ENCODE assay signal across 10 cellular contexts in the genomic region with DNA sequence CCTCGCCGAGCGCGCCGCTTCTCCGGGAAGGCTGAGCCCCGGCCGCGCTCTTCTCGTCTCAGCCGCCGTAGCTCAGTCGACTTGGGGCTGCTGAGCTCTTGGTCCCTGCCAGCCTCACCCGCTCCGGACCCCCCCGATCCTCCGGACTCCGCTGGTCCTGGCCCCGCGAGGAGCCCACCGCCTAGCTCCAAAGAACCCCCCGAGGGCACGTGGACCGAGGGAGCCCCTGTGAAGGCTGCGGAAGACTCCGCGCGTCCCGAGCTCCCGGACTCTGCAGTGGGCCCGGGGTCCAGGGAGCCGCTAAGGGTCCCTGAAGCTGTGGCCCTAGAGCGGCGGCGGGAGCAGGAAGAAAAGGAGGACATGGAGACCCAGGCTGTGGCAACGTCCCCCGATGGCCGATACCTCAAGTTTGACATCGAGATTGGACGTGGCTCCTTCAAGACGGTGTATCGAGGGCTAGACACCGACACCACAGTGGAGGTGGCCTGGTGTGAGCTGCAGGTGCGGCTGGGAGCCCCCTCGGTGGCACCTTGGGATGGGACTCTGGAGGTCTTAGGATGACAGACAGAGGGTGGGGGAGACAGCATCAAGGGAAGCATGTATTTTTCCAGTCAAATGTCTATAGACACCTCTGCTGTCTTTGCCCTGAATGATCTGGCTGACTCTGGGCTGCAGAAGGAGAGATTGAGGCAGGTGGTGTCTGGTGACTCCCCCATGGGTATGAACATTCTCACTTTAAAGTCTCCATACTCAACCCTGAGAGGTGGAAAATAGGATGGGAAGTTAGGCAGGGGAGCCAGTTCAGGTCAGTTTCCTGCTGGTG. TPM values are rescaled to one million over a fixed set of nuclear protein-coding genes. Genes with fewer than 3 reads are reported as not detected.
DNase-seq lines count a peak whose midpoint lies in the region; ATAC-seq and TF ChIP-seq lines count a peak whose summit lies in the region.
"Had no signal": no experiment of that assay in that cellular context is flagged by ENCODE, and none has a peak within 500 bp of the region (broad histone marks: within the 10 kb centered on the region; RNA-seq: fewer than 3 reads in every experiment).

No MANE protein-coding gene starts in this region.

- H3K4me3 ChIP-seq in BLaER1, result 0 out of 2 replicates have a peak overlapping the region, but pooled peaks have one; percentile 18
- H3K4me3 ChIP-seq in Peyer's patch, result peak overlapping the region; percentile 21 to 58 (median 38)
- peak overlapping the region; percentile 70 for H3K4me3 ChIP-seq in fibroblast of pulmonary artery (replicated peaks; ENCODE audit: low read depth, low read length)

- H3K4me1 ChIP-seq in BLaER1 (peaks cover 11% of the 10 kb centered on the region; the same call in 1 of the 2 replicates), Peyer's patch (peaks cover 0 to 26% (median 4%) of the 10 kb centered on the region in 4 donors)

- H3K4me1 Mint-ChIP-seq in T-helper 17 cell, result peaks cover 26% of the 10 kb centered on the region

- no peak overlapping the region for H3K27ac Mint-ChIP-seq in T-helper 17 cell

- TF ChIP-seq CTCF in Peyer's patch (IDR thresholded peaks at IDR 0.05) (no peak), fibroblast of pulmonary artery (IDR thresholded peaks at IDR 0.05; ENCODE audit: low read length, missing control alignments) (no peak), omental fat pad (IDR thresholded peaks at IDR 0.05) (no peak)

- no peak for DNase-seq in Peyer's patch
- DNase-seq in fibroblast of pulmonary artery (ENCODE audit: low read depth), result no peak
- DNase-seq in omental fat pad (ENCODE audit: low spot score), result no peak
- no peak for DNase-seq in T-helper 17 cell
- DNase-seq in posterior vena cava (ENCODE audit: low spot score), result no peak
- DNase-seq: activated CD4-positive, alpha-beta T cell treated with anti-CD3 and anti-CD28 coated beads, Interleukin-2, amount 50 U/mL, for 1 hour; NCI-H1436 treated with DMSO at 0.1 percent for 48 hours had no signal

- H3K27me3 ChIP-seq in BLaER1, result peaks cover 85% of the 10 kb centered on the region
- peaks cover 0 to 14% of the 10 kb centered on the region in 2 donors for H3K27me3 ChIP-seq in Peyer's patch

- H3K27ac ChIP-seq in BLaER1, result no peak overlapping the region
- H3K27ac ChIP-seq in Peyer's patch, result peak overlapping the region in 2 of 4 donors; percentile 72 to 74

- peaks cover 54% of the 10 kb centered on the region for H3K27me3 Mint-ChIP-seq in T-helper 17 cell

- H3K9ac ChIP-seq in BLaER1, result no peak overlapping the region

- peaks cover 19% of the 10 kb centered on the region for H3K36me3 Mint-ChIP-seq in T-helper 17 cell (ENCODE audit: low read depth)

- H3K36me3 ChIP-seq in BLaER1 (peaks cover 30% of the 10 kb centered on the region; the same call in 1 of the 2 replicates), Peyer's patch (peaks cover 0 to 38% (median 0%) of the 10 kb centered on the region in 3 donors)

- intact Hi-C loops in posterior vena cava (cut with DNase I), result no loop called here

- H3K4me2 ChIP-seq in BLaER1, result peak overlapping the region; percentile 26; the same call in 1 of the 2 replicates

- peak; percentile 11 for ATAC-seq in omental fat pad (ENCODE audit: low FRiP score)
- ATAC-seq in T-helper 17 cell, result no peak
- no peak for ATAC-seq in GM18907 (IDR thresholded peaks at IDR 0.05; ENCODE audit: unreplicated experiment)
- ATAC-seq in GM19328 (IDR thresholded peaks at IDR 0.05; ENCODE audit: unreplicated experiment), result no peak

- H4K20me1 ChIP-seq in BLaER1, result peaks cover 53% of the 10 kb centered on the region; the same call in 1 of the 2 replicates

- H3K4me3 Mint-ChIP-seq in T-helper 17 cell, result no peak overlapping the region

- no peak for TF ChIP-seq POLR2A in Peyer's patch (IDR thresholded peaks at IDR 0.05)

- H3K9me3 ChIP-seq in BLaER1 (peaks cover 4% of the 10 kb centered on the region; the same call in 1 of the 2 replicates), Peyer's patch (no peaks in the 10 kb centered on the region), T-helper 17 cell (ENCODE audit: control insufficient read depth, low read length, poor library complexity, severe bottlenecking) (no peaks in the 10 kb centered on the region)

RNA-seq across cellular contexts. Expression of gene WNK4, which starts 0.6 kb away (rescaled TPM):
- total RNA-seq in Peyer's patch (10 to 100 TPM in 3 of 4 donors, 1 to 10 TPM in 1; 7.2 to 56.0 (median 28.7) TPM), omental fat pad (1 to 10 TPM in 2 of 4 donors, under 1 TPM in 2; 0.50 to 3.9 (median 1.4) TPM), T-helper 17 cell (under 1 TPM in 1 of 2 donors, not detected in 1; 0.31 TPM), posterior vena cava (under 1 TPM in 1 of 2 donors, not detected in 1; 0.05 TPM)

RNA-seq across cellular contexts. Expression of gene VPS25, which starts 7.8 kb away (rescaled TPM):
- total RNA-seq in Peyer's patch (10 to 100 TPM; 34.7 to 82.1 (median 67.5) TPM), omental fat pad (10 to 100 TPM; 44.3 to 53.4 (median 48.4) TPM), T-helper 17 cell (10 to 100 TPM; 20.5 to 27.4 TPM), posterior vena cava (10 to 100 TPM; 25.9 to 35.1 TPM)

RNA-seq across cellular contexts. Expression of gene COA3, which starts 17.5 kb away (rescaled TPM):
- 100 to 1,000 TPM in 3 of 4 donors, 10 to 100 TPM in 1; 68.5 to 156 (median 139) TPM for total RNA-seq in Peyer's patch
- 10 to 100 TPM; 39.9 to 82.7 (median 71.2) TPM for total RNA-seq in omental fat pad
- 10 to 100 TPM; 10.1 to 15.2 TPM for total RNA-seq in T-helper 17 cell
- total RNA-seq in posterior vena cava, result 10 to 100 TPM; 37.5 to 41.1 TPM

RNA-seq across cellular contexts. Expression of gene CNTD1, which starts 17.6 kb away (rescaled TPM):
- total RNA-seq in Peyer's patch (not detected), omental fat pad (1 to 10 TPM in 1 of 4 donors, under 1 TPM in 1, not detected in 2; 0.09 to 2.9 TPM), T-helper 17 cell (not detected), posterior vena cava (under 1 TPM in 1 of 2 donors, not detected in 1; 0.95 TPM)

RNA-seq across cellular contexts. Expression of gene RAMP2, which starts 20.0 kb away (rescaled TPM):
- 1 to 10 TPM; 2.3 to 9.9 (median 4.3) TPM for total RNA-seq in Peyer's patch
- total RNA-seq in omental fat pad, result 10 to 100 TPM; 51.3 to 90.6 (median 68.1) TPM
- not detected for total RNA-seq in T-helper 17 cell
- 10 to 100 TPM; 46.3 to 56.8 TPM for total RNA-seq in posterior vena cava

Comparison
In these comparisons a context has a peak if more than half of its experiments do, and no peak if none do; other contexts are left out.
1. H3K4me3 ChIP-seq: peak in every context shown above with its lines; median percentile 70 in fibroblast of pulmonary artery; 38 in Peyer's patch; 18 in BLaER1.